17 cellular contexts compared by ENCODE assay signal in the genomic region with DNA sequence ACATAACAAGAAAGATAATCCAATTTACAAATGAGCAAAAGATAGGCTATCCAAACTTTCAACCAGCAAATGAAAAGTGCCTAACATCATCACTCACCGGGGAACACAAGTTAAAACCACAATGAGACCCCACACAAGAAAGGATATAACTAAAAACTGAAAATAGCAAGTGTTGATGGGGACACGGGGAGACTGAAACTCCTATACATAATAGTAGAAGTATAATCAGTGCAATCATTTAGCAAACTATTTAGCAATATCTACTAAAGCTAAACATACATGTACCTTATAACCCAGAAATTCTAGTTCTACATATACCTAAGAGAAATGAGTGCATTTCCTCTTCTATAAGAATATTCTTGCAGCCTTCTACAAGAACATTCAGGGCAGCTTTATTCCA.
"Had no signal": no experiment of that assay in that cellular context is flagged by ENCODE, and none has a peak within 500 bp of the region (broad histone marks: within the 10 kb centered on the region; RNA-seq: fewer than 3 reads in every experiment).

No MANE protein-coding gene starts in this region.

- H3K27me3 ChIP-seq: heart left ventricle, sigmoid colon, testis, vagina had no signal

- H3K4me1 ChIP-seq: testis, vagina had no signal

- H3K4me2 ChIP-seq: smooth muscle cell had no signal

- H3K9me3 ChIP-seq: sigmoid colon, testis, vagina had no signal

- DNase-seq: activated CD4-positive, CD25-positive, alpha-beta regulatory T cell treated with anti-CD3 and anti-CD28 coated beads, Interleukin-2, amount 50 U/mL, for 72 hours; activated CD8-positive, alpha-beta memory T cell treated with anti-CD3 and anti-CD28 coated beads, Interleukin-2, amount 50 U/mL, for 48 hours; activated effector memory CD4-positive, alpha-beta T cell treated with anti-CD3 and anti-CD28 coated beads, Interleukin-2, amount 50 U/mL, for 16 hours; activated naive CD4-positive, alpha-beta T cell treated with anti-CD3 and anti-CD28 coated beads, Interleukin-2, amount 50 U/mL, for 16 hours; activated T-cell treated with anti-CD3 and anti-CD28 coated beads, Interleukin-2, amount 50 U/mL, for 48 hours; heart left ventricle; islet precursor cell; left cardiac atrium; sigmoid colon; stimulated activated CD4-positive, alpha-beta T cell treated with anti-CD3 and anti-CD28 coated beads, Interleukin-15, amount 100 ng/mL, for 24 hours; stimulated activated naive CD4-positive, alpha-beta T cell; testis; WERI-Rb-1 had no signal

- H3K36me3 ChIP-seq: vagina, WERI-Rb-1 had no signal

- H3K4me3 ChIP-seq: coronary artery, heart left ventricle, sigmoid colon, smooth muscle cell, testis, vagina had no signal

- H3K27ac ChIP-seq: coronary artery, epithelial cell of prostate, heart left ventricle, sigmoid colon, testis, vagina, WERI-Rb-1 had no signal

- ATAC-seq: heart left ventricle, left cardiac atrium had no signal
